In the genomic region with DNA sequence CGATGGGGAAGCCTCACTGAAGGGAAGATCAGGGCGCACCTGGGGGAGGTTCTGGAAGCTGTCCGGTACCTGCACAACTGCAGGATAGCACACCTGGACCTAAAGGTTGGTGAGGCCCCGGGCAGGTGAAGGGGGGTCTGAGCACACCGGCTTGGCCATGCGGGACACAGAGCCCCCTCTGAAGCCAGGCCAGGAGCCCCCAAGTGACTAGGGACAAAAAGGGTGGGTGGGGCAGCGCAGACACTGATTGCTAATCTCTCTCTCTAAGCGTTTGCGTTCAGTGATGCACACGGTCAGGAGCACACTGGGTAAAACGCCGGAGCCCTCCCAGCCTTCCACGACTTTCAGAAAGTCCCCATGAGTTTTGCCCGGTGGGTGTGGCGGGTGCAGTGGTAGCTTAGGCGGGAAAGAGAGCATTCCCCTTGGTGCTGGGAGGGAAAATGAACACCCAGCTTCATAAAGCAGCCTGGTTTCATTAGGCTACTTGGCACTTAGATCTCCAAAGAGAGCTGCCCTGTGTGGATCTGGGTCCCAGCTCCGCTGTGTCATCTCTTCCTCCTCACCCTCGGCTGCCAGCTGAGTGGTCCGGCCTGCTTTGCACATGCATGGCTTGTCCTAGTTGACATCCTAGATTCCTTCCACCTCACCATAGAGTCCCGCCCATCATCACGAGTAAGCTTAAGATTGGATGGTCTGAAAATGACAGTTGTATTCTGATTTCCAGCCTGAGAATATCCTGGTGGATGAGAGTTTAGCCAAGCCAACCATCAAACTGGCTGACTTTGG, we compare ENCODE assay signal across 23 cellular contexts.
"Had no signal": no experiment of that assay in that cellular context is flagged by ENCODE, and none has a peak within 500 bp of the region (broad histone marks: within the 10 kb centered on the region; RNA-seq: fewer than 3 reads in every experiment).

No MANE protein-coding gene starts in this region.

- H3K27me3 ChIP-seq: brain microvascular endothelial cell, colonic mucosa, gastroesophageal sphincter, heart left ventricle, left lung, upper lobe of right lung had no signal

- H3K27me3 Mint-ChIP-seq: activated B cell treated with CpG ODN at 0.5 μM for 24 hours; activated CD4-positive, alpha-beta memory T cell treated with anti-CD3 and anti-CD28 coated beads, Interleukin-2, amount 10 ng/mL, durations not matched to agents 7 days and 5 days; activated CD8-positive, alpha-beta memory T cell treated with anti-CD3 and anti-CD28 coated beads, Interleukin-2, amount 10 ng/mL, durations not matched to agents 7 days and 5 days; activated T-helper 17 cell treated with anti-CD3 and anti-CD28 coated beads, Interleukin-2, amount 50 U/mL, for 72 hours; stimulated activated memory B cell treated with anti-CD40 and anti-IgM and Interleukin-4, amounts not matched to agents 10 μg/mL and 1 μg/mL and 100 μg/mL, for 72 hours had no signal

- H3K27ac Mint-ChIP-seq: activated B cell treated with CpG ODN at 0.5 μM for 24 hours; activated CD4-positive, alpha-beta memory T cell treated with anti-CD3 and anti-CD28 coated beads, Interleukin-2, amount 10 ng/mL, durations not matched to agents 7 days and 5 days; activated CD8-positive, alpha-beta memory T cell treated with anti-CD3 and anti-CD28 coated beads, Interleukin-2, amount 10 ng/mL, durations not matched to agents 7 days and 5 days; activated T-helper 17 cell treated with anti-CD3 and anti-CD28 coated beads, Interleukin-2, amount 50 U/mL, for 72 hours; stimulated activated memory B cell treated with anti-CD40 and anti-IgM and Interleukin-4, amounts not matched to agents 10 μg/mL and 1 μg/mL and 100 μg/mL, for 72 hours; T-helper 2 cell treated with Interferon-gamma antibody and Interleukin-4, amounts not matched to agents 5 μg/mL and 100 μg/mL, for 36 hours had no signal

- H3K36me3 Mint-ChIP-seq: activated CD8-positive, alpha-beta memory T cell treated with anti-CD3 and anti-CD28 coated beads, Interleukin-2, amount 10 ng/mL, durations not matched to agents 7 days and 5 days had no signal

- H3K4me1 Mint-ChIP-seq: activated B cell treated with CpG ODN at 0.5 μM for 24 hours; activated CD4-positive, alpha-beta memory T cell treated with anti-CD3 and anti-CD28 coated beads, Interleukin-2, amount 10 ng/mL, durations not matched to agents 7 days and 5 days; activated CD8-positive, alpha-beta memory T cell treated with anti-CD3 and anti-CD28 coated beads, Interleukin-2, amount 10 ng/mL, durations not matched to agents 7 days and 5 days; activated T-helper 17 cell treated with anti-CD3 and anti-CD28 coated beads, Interleukin-2, amount 50 U/mL, for 72 hours; stimulated activated memory B cell treated with anti-CD40 and anti-IgM and Interleukin-4, amounts not matched to agents 10 μg/mL and 1 μg/mL and 100 μg/mL, for 72 hours had no signal

- H3K27ac ChIP-seq: brain microvascular endothelial cell, colonic mucosa, gastroesophageal sphincter, heart left ventricle, left lung, psoas muscle, upper lobe of right lung had no signal

- H3K9me3 Mint-ChIP-seq: activated B cell treated with CpG ODN at 0.5 μM for 24 hours; activated CD4-positive, alpha-beta memory T cell treated with anti-CD3 and anti-CD28 coated beads, Interleukin-2, amount 10 ng/mL, durations not matched to agents 7 days and 5 days; activated T-helper 17 cell treated with anti-CD3 and anti-CD28 coated beads, Interleukin-2, amount 50 U/mL, for 72 hours; stimulated activated memory B cell treated with anti-CD40 and anti-IgM and Interleukin-4, amounts not matched to agents 10 μg/mL and 1 μg/mL and 100 μg/mL, for 72 hours; T-helper 2 cell treated with Interferon-gamma antibody and Interleukin-4, amounts not matched to agents 5 μg/mL and 100 μg/mL, for 36 hours had no signal

- H3K9me3 ChIP-seq: colonic mucosa, gastroesophageal sphincter, heart left ventricle, left lung, psoas muscle, upper lobe of right lung had no signal

- DNase-seq: activated B cell treated with CpG ODN at 0.5 μM for 24 hours; activated CD4-positive, alpha-beta memory T cell treated with anti-CD3 and anti-CD28 coated beads, Interleukin-2, amount 10 ng/mL, durations not matched to agents 7 days and 5 days; activated CD4-positive, alpha-beta T cell treated with anti-CD3 and anti-CD28 coated beads for 4 hours; activated CD8-positive, alpha-beta memory T cell treated with anti-CD3 and anti-CD28 coated beads, Interleukin-2, amount 10 ng/mL, durations not matched to agents 7 days and 5 days; activated naive CD4-positive, alpha-beta T cell treated with Interleukin-2 at 50 U/mL for 16 hours; brain microvascular endothelial cell; central memory CD4-positive, alpha-beta T cell; colonic mucosa; erythroblast; heart left ventricle; left lung; midbrain; psoas muscle; right cardiac atrium; small intestine; stimulated activated CD4-positive, alpha-beta T cell treated with anti-CD3 and anti-CD28 coated beads, Interleukin-15, amount 100 ng/mL, for 24 hours; stimulated activated CD4-positive, alpha-beta T cell treated with anti-CD3 and anti-CD28 coated beads, Interleukin-2, amount 100 ng/mL, for 48 hours; upper lobe of right lung had no signal

- H3K4me1 ChIP-seq: colonic mucosa, gastroesophageal sphincter, left lung, psoas muscle, upper lobe of right lung had no signal

- H3K4me3 ChIP-seq: colonic mucosa, gastroesophageal sphincter, heart left ventricle, left lung, psoas muscle, upper lobe of right lung had no signal

- H3K4me3 Mint-ChIP-seq: activated B cell treated with CpG ODN at 0.5 μM for 24 hours; activated CD4-positive, alpha-beta memory T cell treated with anti-CD3 and anti-CD28 coated beads, Interleukin-2, amount 10 ng/mL, durations not matched to agents 7 days and 5 days; activated CD8-positive, alpha-beta memory T cell treated with anti-CD3 and anti-CD28 coated beads, Interleukin-2, amount 10 ng/mL, durations not matched to agents 7 days and 5 days; activated T-helper 17 cell treated with anti-CD3 and anti-CD28 coated beads, Interleukin-2, amount 50 U/mL, for 72 hours; stimulated activated memory B cell treated with anti-CD40 and anti-IgM and Interleukin-4, amounts not matched to agents 10 μg/mL and 1 μg/mL and 100 μg/mL, for 72 hours; T-helper 2 cell treated with Interferon-gamma antibody and Interleukin-4, amounts not matched to agents 5 μg/mL and 100 μg/mL, for 36 hours had no signal

- ATAC-seq: activated CD8-positive, alpha-beta memory T cell treated with anti-CD3 and anti-CD28 coated beads, Interleukin-2, amount 10 ng/mL, durations not matched to agents 7 days and 5 days; activated T-helper 17 cell treated with anti-CD3 and anti-CD28 coated beads, Interleukin-2, amount 50 U/mL, for 72 hours; gastroesophageal sphincter; heart left ventricle; left lung; psoas muscle; right cardiac atrium; stimulated activated memory B cell treated with anti-CD40 and anti-IgM and Interleukin-4, amounts not matched to agents 10 μg/mL and 1 μg/mL and 100 μg/mL, for 72 hours; upper lobe of right lung had no signal

- FAIRE-seq: small intestine, TTC549 had no signal
